15 cellular contexts compared by ENCODE assay signal in the genomic region with DNA sequence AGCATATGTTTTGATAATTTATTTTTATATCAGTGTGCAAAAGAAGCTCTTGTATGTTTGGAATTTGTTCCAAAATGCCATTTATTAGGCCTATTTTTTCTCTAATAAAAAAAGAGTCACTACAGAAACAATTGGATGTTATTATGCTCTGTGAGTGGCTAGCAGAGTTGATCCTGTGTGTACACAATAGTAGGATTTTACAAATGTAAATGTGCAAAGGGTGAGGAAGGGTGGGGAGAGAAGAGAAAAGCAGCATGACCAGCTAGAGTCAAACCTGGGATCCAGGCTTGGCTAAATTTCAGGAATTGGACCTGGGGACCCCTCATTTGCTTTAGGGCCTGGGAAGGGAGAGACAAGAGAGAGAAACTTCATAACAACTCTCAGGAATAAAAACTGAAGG. TPM values are rescaled to one million over a fixed set of nuclear protein-coding genes. Genes with fewer than 3 reads are reported as not detected.
A peak's percentile ranks its signal among the peaks of the same experiment; 100 is the strongest.
DNase-seq lines count a peak whose midpoint lies in the region; ATAC-seq and TF ChIP-seq lines count a peak whose summit lies in the region.
"Had no signal": no experiment of that assay in that cellular context is flagged by ENCODE, and none has a peak within 500 bp of the region (broad histone marks: within the 10 kb centered on the region; RNA-seq: fewer than 3 reads in every experiment).

No MANE protein-coding gene starts in this region.

- ATAC-seq in PC-3 (peak; percentile 65), HG03045 (IDR thresholded peaks at IDR 0.05; ENCODE audit: unreplicated experiment) (no peak)
- ATAC-seq: HepG2 had no signal

- TF ChIP-seq CTCF in H9 (conservative IDR thresholded peaks at IDR 0.05) (no peak), PC-3 (conservative IDR thresholded peaks at IDR 0.05; ENCODE audit: low read depth, low read length) (no peak), endodermal cell (conservative IDR thresholded peaks at IDR 0.05) (no peak), neural progenitor cell (IDR thresholded peaks at IDR 0.05) (no peak)

- no peak overlapping the region for H3K23ac ChIP-seq in H9 (ENCODE audit: insufficient read length, low read depth, low read length)

- H3K27ac ChIP-seq in H9 (ENCODE audit: insufficient read length, low read depth, low read length), result no peak overlapping the region
- no peak overlapping the region for H3K27ac ChIP-seq in PC-3 (ENCODE audit: low read length)
- no peak overlapping the region for H3K27ac ChIP-seq in endodermal cell (ENCODE audit: low read depth, low read length)
- H3K27ac ChIP-seq in neural progenitor cell, result peak overlapping the region; percentile 75
- H3K27ac ChIP-seq: GM23248 had no signal

- H3K4me3 ChIP-seq in PC-3 (ENCODE audit: low read length), result no peak overlapping the region
- H3K4me3 ChIP-seq in endodermal cell (ENCODE audit: low read length), result no peak overlapping the region
- H3K4me3 ChIP-seq in neural progenitor cell, result no peak overlapping the region
- H3K4me3 ChIP-seq: GM23248 had no signal

- CTCF ChIA-PET in PC-3 (lab: Charles Lee), result no interaction called here

- no peak overlapping the region for H2AK5ac ChIP-seq in H9 (ENCODE audit: insufficient read length, low read length)

- no peaks in the 10 kb centered on the region for H3K9me2 ChIP-seq in PC-3 (replicated peaks; ENCODE audit: low read length)

- no peak overlapping the region for H3K56ac ChIP-seq in H9 (ENCODE audit: insufficient read length, low read depth, low read length)

- no peaks in the 10 kb centered on the region for H4K20me1 ChIP-seq in H9 (ENCODE audit: control insufficient read depth, insufficient read depth, insufficient read length)
- no peaks in the 10 kb centered on the region for H4K20me1 ChIP-seq in PC-3 (ENCODE audit: low read length)
- H4K20me1 ChIP-seq in neural progenitor cell (ENCODE audit: low read depth), result peaks cover 6% of the 10 kb centered on the region

- H3K27me3 Mint-ChIP-seq in H9 (ENCODE audit: low read depth) (no peaks in the 10 kb centered on the region), endodermal cell (ENCODE audit: insufficient read depth) (no peaks in the 10 kb centered on the region), neural progenitor cell (ENCODE audit: insufficient read depth, low read depth) (peaks cover 2% of the 10 kb centered on the region)
- H3K27me3 Mint-ChIP-seq: CD4-positive, CD25-positive, alpha-beta regulatory T cell had no signal

- H3K4me1 ChIP-seq in H9 (ENCODE audit: insufficient read depth, low read length), result peaks cover 3% of the 10 kb centered on the region; the same call in 1 of the 2 replicates
- peaks cover 13% of the 10 kb centered on the region for H3K4me1 ChIP-seq in PC-3 (ENCODE audit: insufficient read depth, low read length)
- peaks cover 3% of the 10 kb centered on the region for H3K4me1 ChIP-seq in endodermal cell (ENCODE audit: control insufficient read depth, insufficient read depth, low read length)
- peaks cover 14% of the 10 kb centered on the region for H3K4me1 ChIP-seq in neural progenitor cell

- no peak overlapping the region for H3K4me2 ChIP-seq in H9 (ENCODE audit: insufficient read depth, insufficient read length, low read length)
- H3K4me2 ChIP-seq in PC-3 (ENCODE audit: low read length), result no peak overlapping the region; the same call in 1 of the 2 replicates
- H3K4me2 ChIP-seq in neural progenitor cell, result no peak overlapping the region

- H3F3A ChIP-seq in PC-3 (ENCODE audit: low read length, unreplicated experiment), result no peaks in the 10 kb centered on the region
- H3F3A ChIP-seq in neural progenitor cell (ENCODE audit: low read depth), result no peaks in the 10 kb centered on the region

- H3K4ac ChIP-seq in H9 (ENCODE audit: low read depth, low read length), result no peak overlapping the region

- H3K23me2 ChIP-seq in H9 (ENCODE audit: insufficient read length, low read depth, low read length, poor library complexity, severe bottlenecking), result no peaks in the 10 kb centered on the region

- no peaks in the 10 kb centered on the region; a peak in 2 of 7 replicates for H3K36me3 Mint-ChIP-seq in H9 (ENCODE audit: insufficient read depth in 1 of 3, low read depth in 3 of 3)
- H3K36me3 Mint-ChIP-seq in endodermal cell (ENCODE audit: low read depth), result peaks cover 3% of the 10 kb centered on the region
- peaks cover 18% of the 10 kb centered on the region for H3K36me3 Mint-ChIP-seq in neural progenitor cell
- H3K36me3 Mint-ChIP-seq: CD4-positive, CD25-positive, alpha-beta regulatory T cell had no signal

- no peak overlapping the region for H4K5ac ChIP-seq in H9 (ENCODE audit: insufficient read length, low read depth, low read length)

- H3K79me1 ChIP-seq in H9 (ENCODE audit: insufficient read depth, low read depth, low read length, poor library complexity, severe bottlenecking), result no peaks in the 10 kb centered on the region

- no peak overlapping the region for H2BK12ac ChIP-seq in H9 (ENCODE audit: insufficient read length, low read depth, low read length)

- POLR2A ChIA-PET in PC-3 (lab: Charles Lee; ENCODE audit: unreplicated experiment), result no interaction called here

- intact Hi-C loops in PC-3 (cut with micrococcal nuclease), result no loop called here

- H3K9me3 Mint-ChIP-seq in H9 (no peaks in the 10 kb centered on the region), endodermal cell (no peaks in the 10 kb centered on the region), neural progenitor cell (peaks cover 13% of the 10 kb centered on the region)

- BruUV-seq in PC-3 (replicated peaks; lab: Mats Ljungman, UMichigan), result no TSS peak

- no peak overlapping the region for H3K18ac ChIP-seq in H9 (ENCODE audit: insufficient read length, low read depth, low read length)

- no peak overlapping the region for H3K9ac ChIP-seq in H9 (ENCODE audit: extremely low read depth, insufficient read length, low read length)
- no peak overlapping the region for H3K9ac ChIP-seq in PC-3 (ENCODE audit: low read length)
- no peak overlapping the region for H3K9ac ChIP-seq in endodermal cell (ENCODE audit: extremely low read depth, low read length, poor library complexity, severe bottlenecking)
- no peak overlapping the region for H3K9ac ChIP-seq in neural progenitor cell
- H3K9ac ChIP-seq: GM23248 had no signal

- DNase-seq in H9 (no peak), PC-3 (no peak), endodermal cell (no peak), neural progenitor cell (ENCODE audit: low spot score) (no peak), nucleus accumbens (lab: John Stamatoyannopoulos, UW) (no peak), HUDEP-2 (lab: John Stamatoyannopoulos, UW; ENCODE audit: unreplicated experiment in 76 of 76) (no peak)
- DNase-seq: ACHN; CD4-positive, CD25-positive, alpha-beta regulatory T cell; GF-D8; GM23248; NCI-H1105 treated with DMSO at 0.1 percent for 48 hours; NCI-H1930; NCI-H2171 treated with DMSO at 0.1 percent for 48 hours had no signal

- H4K8ac ChIP-seq in H9 (replicated peaks; ENCODE audit: insufficient read length, low read depth, low read length), result no peak overlapping the region

- H3K36me3 ChIP-seq in PC-3 (ENCODE audit: low read depth, low read length) (no peaks in the 10 kb centered on the region; the same call in 1 of the 2 replicates), endodermal cell (ENCODE audit: control insufficient read depth, insufficient read depth, low read length) (no peaks in the 10 kb centered on the region), neural progenitor cell (no peaks in the 10 kb centered on the region)

- no peaks in the 10 kb centered on the region for H3K27me3 ChIP-seq in H9 (ENCODE audit: insufficient read depth, low read length)
- no peaks in the 10 kb centered on the region for H3K27me3 ChIP-seq in PC-3 (ENCODE audit: low read length)
- H3K27me3 ChIP-seq in endodermal cell (ENCODE audit: control insufficient read depth, insufficient read depth, low read length, poor library complexity, severe bottlenecking), result no peaks in the 10 kb centered on the region
- no peaks in the 10 kb centered on the region for H3K27me3 ChIP-seq in neural progenitor cell

- H2AFZ ChIP-seq in H9 (ENCODE audit: low read length) (no peak overlapping the region), PC-3 (ENCODE audit: low read length) (no peak overlapping the region), neural progenitor cell (replicated peaks) (no peak overlapping the region)
- H2AFZ ChIP-seq: GM23248 had no signal

- H2BK120ac ChIP-seq in H9 (ENCODE audit: low read depth, low read length, poor library complexity, severe bottlenecking), result no peak overlapping the region

- no peak overlapping the region for H2BK20ac ChIP-seq in H9 (ENCODE audit: low read depth, low read length, poor library complexity, severe bottlenecking)

- H4K91ac ChIP-seq in H9 (ENCODE audit: insufficient read length, low read depth, low read length), result no peak overlapping the region

- H3K27ac Mint-ChIP-seq in H9, result peak overlapping the region; percentile 51 to 97 (median 92); a peak in 6 of 7 replicates
- peak overlapping the region; percentile 53 for H3K27ac Mint-ChIP-seq in endodermal cell
- peak overlapping the region; percentile 90 for H3K27ac Mint-ChIP-seq in neural progenitor cell
- H3K27ac Mint-ChIP-seq: CD4-positive, CD25-positive, alpha-beta regulatory T cell had no signal

- no peak overlapping the region for H3T11ph ChIP-seq in H9 (ENCODE audit: low read length)

- no peak overlapping the region for H2BK5ac ChIP-seq in H9 (ENCODE audit: insufficient read length, low read length)

- peaks cover 25 to 27% of the 10 kb centered on the region in 2 experiments for H3K4me1 Mint-ChIP-seq in H9
- H3K4me1 Mint-ChIP-seq in endodermal cell, result peaks cover 22% of the 10 kb centered on the region
- peaks cover 10% of the 10 kb centered on the region for H3K4me1 Mint-ChIP-seq in neural progenitor cell

- H3K9me3 ChIP-seq in H9 (ENCODE audit: control insufficient read depth, low read depth, low read length), result no peaks in the 10 kb centered on the region
- H3K9me3 ChIP-seq in PC-3 (ENCODE audit: low read length), result no peaks in the 10 kb centered on the region
- no peaks in the 10 kb centered on the region for H3K9me3 ChIP-seq in endodermal cell (ENCODE audit: control insufficient read depth, low read length)
- no peaks in the 10 kb centered on the region for H3K9me3 ChIP-seq in neural progenitor cell (ENCODE audit: low read depth)

- H3K4me3 Mint-ChIP-seq in H9 (no peak overlapping the region), endodermal cell (no peak overlapping the region), neural progenitor cell (no peak overlapping the region)
- H3K4me3 Mint-ChIP-seq: CD4-positive, CD25-positive, alpha-beta regulatory T cell had no signal

- H3K79me2 ChIP-seq in H9 (ENCODE audit: insufficient read depth, low read length) (peaks cover 7% of the 10 kb centered on the region; the same call in 1 of the 2 replicates), PC-3 (ENCODE audit: low read length) (peaks cover 21% of the 10 kb centered on the region), neural progenitor cell (ENCODE audit: low read depth) (peaks cover 76% of the 10 kb centered on the region)

- H3K14ac ChIP-seq in H9 (ENCODE audit: insufficient read depth, low read length), result no peak overlapping the region

- no peak overlapping the region for H2BK15ac ChIP-seq in H9 (ENCODE audit: low read depth, low read length)

RNA-seq across cellular contexts. Expression of gene SEMA3A, which starts 32.5 kb away (rescaled TPM):
- total RNA-seq in H9 (2021) (60.0 and 61.5 TPM in 2 replicates), PC-3 (2014; rRNA removed) (13.7 and 16.9 TPM in 2 replicates), endodermal cell (10 to 100 TPM; 43.5 to 72.8 TPM), neural progenitor cell (ENCODE audit: low replicate concordance) (69.5 and 134 TPM in 2 replicates)
- 36.0 TPM for polyA plus RNA-seq in endodermal cell (2013, experiment 1 of 2)
- polyA plus RNA-seq in endodermal cell (2013, experiment 2 of 2), result 34.7 TPM
- total RNA-seq: CD4-positive, CD25-positive, alpha-beta regulatory T cell had no signal
- polyA plus RNA-seq: CD4-positive, CD25-positive, alpha-beta regulatory T cell had no signal
